ENCODE assay signal across 2 cellular contexts in genomic region chr15:73015493-73015892, GRCh38.
TF ChIP-seq lines count a peak whose summit lies in the region.

No MANE protein-coding gene starts in this region.

TF ChIP-seq in HCT116, 20 proteins besides CTCF, POLR2A, EP300 and RAD21 (continued from another document):
- TF ChIP-seq ATF3 (IDR thresholded peaks at IDR 0.05): no peak
- no peak for TF ChIP-seq JUND (IDR thresholded peaks at IDR 0.05)
- TF ChIP-seq MAX (IDR thresholded peaks at IDR 0.05): no peak
- no peak for TF ChIP-seq FOSL1 (IDR thresholded peaks at IDR 0.05; ENCODE audit: low read depth)
- no peak for TF ChIP-seq CBX3 (IDR thresholded peaks at IDR 0.05; ENCODE audit: low read depth)
- no peak for TF ChIP-seq CEBPB (IDR thresholded peaks at IDR 0.05; ENCODE audit: low read depth)
- TF ChIP-seq YY1 (IDR thresholded peaks at IDR 0.05; ENCODE audit: extremely low read depth, insufficient replicate concordance, low read depth, low read length): no peak
- no peak for TF ChIP-seq SIN3A (IDR thresholded peaks at IDR 0.05; ENCODE audit: low read depth)
- TF ChIP-seq EGR1 (IDR thresholded peaks at IDR 0.05; ENCODE audit: low read depth): no peak
TF ChIP-seq in HCT116: peak in this region for 0.

TF ChIP-seq in WTC11, 78 proteins besides CTCF, POLR2A, EP300 and RAD21 (continued from another document):
- TF ChIP-seq FOXP4 (CRISPR knock-in tag; IDR thresholded peaks at IDR 0.05): no peak
